ENCODE assay signal across 8 cellular contexts in the genomic region with DNA sequence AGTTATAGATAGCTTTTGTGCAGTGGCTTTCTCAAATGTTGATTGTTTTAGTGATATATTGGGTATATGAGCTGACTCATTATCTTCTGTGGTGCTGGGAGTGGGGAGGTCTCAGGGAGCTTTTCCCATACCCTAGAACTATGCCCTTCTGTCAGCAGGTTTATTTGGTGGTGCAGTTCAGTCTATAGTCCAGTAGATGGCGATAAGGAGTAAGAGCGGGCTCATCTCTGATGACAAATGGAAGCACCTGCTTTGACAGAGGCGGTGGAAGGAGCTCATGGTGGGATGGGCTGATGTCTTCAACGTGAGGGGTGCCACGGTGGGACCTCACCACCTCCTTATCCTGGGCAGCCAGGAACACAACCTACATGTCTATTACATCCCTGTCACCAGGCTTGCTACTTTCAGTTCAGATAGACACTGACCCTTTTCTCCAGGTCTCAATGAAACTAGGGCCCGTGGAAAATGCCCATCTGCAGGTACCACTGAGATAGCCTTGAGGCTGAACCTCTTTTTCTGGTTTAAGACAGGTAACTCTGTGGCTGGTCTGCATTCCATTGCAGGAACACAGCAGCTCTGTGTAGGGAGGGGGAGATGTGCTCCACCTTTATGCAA. TPM values are rescaled to one million over a fixed set of nuclear protein-coding genes. Genes with fewer than 3 reads are reported as not detected.
DNase-seq lines count a peak whose midpoint lies in the region; ATAC-seq, FAIRE-seq and TF ChIP-seq lines count a peak whose summit lies in the region.

No MANE protein-coding gene starts in this region.

- peaks cover 20% of the 10 kb centered on the region for H3K27me3 Mint-ChIP-seq in T-helper 2 cell treated with Interferon-gamma antibody and Interleukin-4, amounts not matched to agents 5 μg/mL and 100 μg/mL, for 36 hours (ENCODE audit: low read depth)
- peaks cover 13 to 59% (median 35%) of the 10 kb centered on the region in 5 donors for H3K27me3 Mint-ChIP-seq in naive thymus-derived CD8-positive, alpha-beta T cell

- H2BK20ac ChIP-seq in H1 (ENCODE audit: low read length) = no peak overlapping the region

- CTCF ChIA-PET in H1 (lab: Charles Lee; ENCODE audit: partially characterized antibody) = interaction anchor here (0.6 to 3.2 kb wide), 56 partner anchors 9 to 1278 kb away, joined by 3 to 34 read pairs (median 4); a partner anchor contains a TSS

- H3K4ac ChIP-seq in H1 (replicated peaks; ENCODE audit: insufficient read length, low read depth, low read length) = no peak overlapping the region

- ATAC-seq in HG02588 (IDR thresholded peaks at IDR 0.05; ENCODE audit: unreplicated experiment) (peak; percentile 87), omental fat pad (ENCODE audit: low FRiP score) (no peak)
- peak; percentile 73 to 76 for ATAC-seq in naive thymus-derived CD8-positive, alpha-beta T cell

- no peak overlapping the region for H2AFZ ChIP-seq in H1 (ENCODE audit: low read length)

- no peak overlapping the region for H3K18ac ChIP-seq in H1 (ENCODE audit: extremely low read depth, low read length)

- WGBS in H1 (ENCODE audit: extremely low coverage in 1 of 2, insufficient coverage in 1 of 2, insufficient read length in 1 of 2, insufficient replicate concordance in 2 of 2, low coverage in 1 of 2, low lambda C conversion rate in 2 of 2, missing lambda C conversion rate in 1 of 2), 2 experiments = 28% methylated on average over 6 of the region's 6 CpGs; no CpG with 5 or more reads in 1 of the 2 experiments

- H3K23ac ChIP-seq in H1 (ENCODE audit: insufficient read length) = no peak overlapping the region

- no peaks in the 10 kb centered on the region for H3K36me3 Mint-ChIP-seq in T-helper 2 cell treated with Interferon-gamma antibody and Interleukin-4, amounts not matched to agents 5 μg/mL and 100 μg/mL, for 36 hours (ENCODE audit: low read depth)
- H3K36me3 Mint-ChIP-seq in naive thymus-derived CD8-positive, alpha-beta T cell = peaks cover 0 to 1% (median 0%) of the 10 kb centered on the region in 3 donors

- H2BK15ac ChIP-seq in H1 (ENCODE audit: low read length) = no peak overlapping the region

- H3K23me2 ChIP-seq in H1 (ENCODE audit: low read depth, low read length) = no peaks in the 10 kb centered on the region

- H3K4me3 ChIP-seq in H1 (ENCODE audit: extremely low read depth in 1 of 4, insufficient read depth in 2 of 4, low read depth in 3 of 4, low read length in 4 of 4) = no peak overlapping the region

- no peak overlapping the region for H2BK5ac ChIP-seq in H1 (ENCODE audit: low read depth, low read length)

- H4K8ac ChIP-seq in H1 (ENCODE audit: extremely low read depth, insufficient read depth, low read length) = no peak overlapping the region

- H3K79me1 ChIP-seq in H1 (ENCODE audit: low read depth, low read length) = no peaks in the 10 kb centered on the region

- TF ChIP-seq EP300 in H1 (IDR thresholded peaks at IDR 0.05; ENCODE audit: borderline replicate concordance in 1 of 2, low read depth in 2 of 2, low read length in 2 of 2) = no peak

- TF ChIP-seq RAD21 in H1 (IDR thresholded peaks at IDR 0.05 in 1 of 2, conservative IDR thresholded peaks at IDR 0.05 in 1 of 2; ENCODE audit: low read depth in 2 of 2, low read length in 2 of 2) = peak; percentile 70 to 79

- H3K14ac ChIP-seq in H1 (ENCODE audit: insufficient read length) = no peak overlapping the region

- peak; percentile 43 for DNase-seq in A172 (ENCODE audit: low spot score)
- peak; percentile 58 for DNase-seq in GM10266 (ENCODE audit: extremely low spot score)
- DNase-seq in NCI-H1048 (lab: John Stamatoyannopoulos, UW) = peak; percentile 8
- DNase-seq in T-helper 2 cell treated with Interferon-gamma antibody and Interleukin-4, amounts not matched to agents 5 μg/mL and 100 μg/mL, for 36 hours (ENCODE audit: low spot score) = peak; percentile 22
- DNase-seq in H1 (ENCODE audit: low read depth in 1 of 2, low spot score in 2 of 2) = no peak
- peak in 7 of 10 donors; percentile 18 to 54 (median 44) for DNase-seq in naive thymus-derived CD8-positive, alpha-beta T cell
- DNase-seq in omental fat pad (ENCODE audit: low spot score) = no peak

- H3K56ac ChIP-seq in H1 (replicated peaks; ENCODE audit: insufficient read length, low read depth, low read length) = no peak overlapping the region

- H3K4me1 Mint-ChIP-seq in T-helper 2 cell treated with Interferon-gamma antibody and Interleukin-4, amounts not matched to agents 5 μg/mL and 100 μg/mL, for 36 hours (ENCODE audit: low read depth) = no peaks in the 10 kb centered on the region
- H3K4me1 Mint-ChIP-seq in naive thymus-derived CD8-positive, alpha-beta T cell = peaks cover 0 to 4% (median 0%) of the 10 kb centered on the region in 4 donors

- POLR2A ChIA-PET in H1 (lab: Charles Lee; ENCODE audit: partially characterized antibody) = interaction anchor here (1.3 kb wide), 1 partner anchor 208 kb away, joined by 3 read pairs; a partner anchor contains a TSS
- POLR2A ChIA-PET in naive thymus-derived CD8-positive, alpha-beta T cell (lab: Charles Lee) = no interaction called here

- no peak overlapping the region for H2AK5ac ChIP-seq in H1 (ENCODE audit: low read depth, low read length)

- no peaks in the 10 kb centered on the region; a peak in 1 of 7 replicates for H3K4me1 ChIP-seq in H1 (replicated peaks in 1 of 4; ENCODE audit: control insufficient read depth in 3 of 4, insufficient read depth in 4 of 4, low read length in 3 of 4)

- H3K79me2 ChIP-seq in H1 (ENCODE audit: control insufficient read depth in 1 of 2, insufficient read depth in 2 of 2, low read length in 2 of 2) = no peaks in the 10 kb centered on the region

- no peak overlapping the region for H3K9ac ChIP-seq in H1 (replicated peaks in 1 of 4; ENCODE audit: extremely low read depth in 1 of 4, low read depth in 3 of 4, low read length in 3 of 4)

- no peaks in the 10 kb centered on the region for H4K20me1 ChIP-seq in H1 (replicated peaks in 1 of 2; ENCODE audit: control insufficient read depth in 1 of 2, insufficient read depth in 2 of 2, low read length in 2 of 2)

- H3K9me3 ChIP-seq in H1 (ENCODE audit: insufficient read depth in 2 of 2, low read depth in 1 of 2, low read length in 1 of 2) = no peaks in the 10 kb centered on the region

- H3K4me2 ChIP-seq in H1 (ENCODE audit: insufficient read depth in 1 of 2, low read depth in 2 of 2, low read length in 2 of 2) = no peak overlapping the region

- no peak overlapping the region for H4K5ac ChIP-seq in H1 (ENCODE audit: insufficient read length, low read depth, low read length)

- no peaks in the 10 kb centered on the region for H3K36me3 ChIP-seq in H1 (ENCODE audit: control insufficient read depth in 2 of 4, insufficient read depth in 4 of 4, low read length in 3 of 4)

- H3K27me3 ChIP-seq in H1 (replicated peaks in 1 of 4; ENCODE audit: control insufficient read depth in 3 of 4, extremely low read depth in 1 of 4, insufficient read depth in 3 of 4, low read length in 3 of 4) = no peaks in the 10 kb centered on the region

- no peak overlapping the region for H2BK12ac ChIP-seq in H1 (ENCODE audit: low read depth, low read length)

- no peak overlapping the region for H3K27ac Mint-ChIP-seq in T-helper 2 cell treated with Interferon-gamma antibody and Interleukin-4, amounts not matched to agents 5 μg/mL and 100 μg/mL, for 36 hours
- H3K27ac Mint-ChIP-seq in naive thymus-derived CD8-positive, alpha-beta T cell = no peak overlapping the region

- peak; percentile 93 for TF ChIP-seq CTCF in GM10266 (IDR thresholded peaks at IDR 0.05; ENCODE audit: control insufficient read depth, insufficient read depth, low read depth, missing control alignments)
- TF ChIP-seq CTCF in H1 (IDR thresholded peaks at IDR 0.05; ENCODE audit: control extremely low read depth in 1 of 3, insufficient read depth in 1 of 3, low read depth in 1 of 3, low read length in 3 of 3) = peak; percentile 11 to 92 (median 77)
- no peak for TF ChIP-seq CTCF in omental fat pad (IDR thresholded peaks at IDR 0.05)

- no peak overlapping the region for H3K27ac ChIP-seq in H1 (ENCODE audit: low read depth, low read length)

- H4K91ac ChIP-seq in H1 (replicated peaks; ENCODE audit: insufficient read length, low read length) = no peak overlapping the region

- TF ChIP-seq POLR2A in H1 (IDR thresholded peaks at IDR 0.05; ENCODE audit: control extremely low read depth in 1 of 2, low read depth in 2 of 2, low read length in 2 of 2) = no peak

- FAIRE-seq in H1 (lab: Jason Lieb, UNC) = peak; percentile 91

- H3K9me3 Mint-ChIP-seq in T-helper 2 cell treated with Interferon-gamma antibody and Interleukin-4, amounts not matched to agents 5 μg/mL and 100 μg/mL, for 36 hours = no peaks in the 10 kb centered on the region
- peaks cover 0 to 8% (median 0%) of the 10 kb centered on the region in 9 donors for H3K9me3 Mint-ChIP-seq in naive thymus-derived CD8-positive, alpha-beta T cell

- no peak overlapping the region for H2BK120ac ChIP-seq in H1 (replicated peaks; ENCODE audit: low read depth, low read length)

- H3K4me3 Mint-ChIP-seq in T-helper 2 cell treated with Interferon-gamma antibody and Interleukin-4, amounts not matched to agents 5 μg/mL and 100 μg/mL, for 36 hours = no peak overlapping the region
- no peak overlapping the region for H3K4me3 Mint-ChIP-seq in naive thymus-derived CD8-positive, alpha-beta T cell

RNA-seq across cellular contexts. Expression of a gene that starts 13.0 kb away (rescaled TPM):
- not detected in 2 replicates for total RNA-seq in A172 (2014; rRNA removed; shearing (Covaris generic))
- total RNA-seq in H1 (2021; fragmentation: NEBNext Ultra II Directional; extraction: Animal tissue kit (Norgen Biotek cat#: 25700)) = 0.10 and 0.20 TPM in 2 replicates
- polyA plus RNA-seq in H1 (2011; rRNA removed) = 0.14 TPM in 2 replicates
- polyA plus RNA-seq in H1 (2011; cell fraction: cytosol; rRNA removed) = 0.03 TPM
- polyA plus RNA-seq in H1 (2011; cell fraction: nucleus; rRNA removed) = 0.74 TPM
- 0.11 TPM in 1 of 4 replicates, not detected in the others for polyA plus RNA-seq in H1 (2012, experiment 1 of 2)
- polyA plus RNA-seq in H1 (2012, experiment 2 of 2) = not detected
- polyA plus RNA-seq in H1 (2013, experiment 1 of 2) = 0.02 TPM
- polyA plus RNA-seq in H1 (2013, experiment 2 of 2) = 0.02 TPM
- polyA minus RNA-seq in H1 (2011; rRNA and poly(A)+ RNA removed) = 7.3 and 7.5 TPM in 2 replicates
- not detected for polyA minus RNA-seq in H1 (2011; cell fraction: cytosol; rRNA and poly(A)+ RNA removed)
- 16.5 TPM for polyA minus RNA-seq in H1 (2011; cell fraction: nucleus; rRNA and poly(A)+ RNA removed)
- total RNA-seq in naive thymus-derived CD8-positive, alpha-beta T cell = not detected
- polyA plus RNA-seq in naive thymus-derived CD8-positive, alpha-beta T cell = not detected
- under 1 TPM in 3 of 4 donors, not detected in 1; 0.13 to 0.47 (median 0.24) TPM for total RNA-seq in omental fat pad

RNA-seq across cellular contexts. Expression of a gene that starts 29.7 kb away (rescaled TPM):
- not detected in 2 replicates for total RNA-seq in A172 (2014; rRNA removed; shearing (Covaris generic))
- not detected in 2 replicates for total RNA-seq in H1 (2021; fragmentation: NEBNext Ultra II Directional; extraction: Animal tissue kit (Norgen Biotek cat#: 25700))
- polyA plus RNA-seq in H1 (2011; rRNA removed) = not detected in 2 replicates
- polyA plus RNA-seq in H1 (2011; cell fraction: cytosol; rRNA removed) = not detected
- not detected for polyA plus RNA-seq in H1 (2011; cell fraction: nucleus; rRNA removed)
- polyA plus RNA-seq in H1 (2012, experiment 1 of 2) = not detected in 4 replicates
- polyA plus RNA-seq in H1 (2012, experiment 2 of 2) = not detected
- polyA plus RNA-seq in H1 (2013, experiment 1 of 2) = not detected
- not detected for polyA plus RNA-seq in H1 (2013, experiment 2 of 2)
- not detected in 2 replicates for polyA minus RNA-seq in H1 (2011; rRNA and poly(A)+ RNA removed)
- polyA minus RNA-seq in H1 (2011; cell fraction: cytosol; rRNA and poly(A)+ RNA removed) = not detected
- polyA minus RNA-seq in H1 (2011; cell fraction: nucleus; rRNA and poly(A)+ RNA removed) = not detected
- total RNA-seq in naive thymus-derived CD8-positive, alpha-beta T cell = not detected
- polyA plus RNA-seq in naive thymus-derived CD8-positive, alpha-beta T cell = not detected
- total RNA-seq in omental fat pad = not detected

RNA-seq across cellular contexts. Expression of a gene that starts 33.0 kb away (rescaled TPM):
- total RNA-seq in A172 (2014; rRNA removed; shearing (Covaris generic)) = not detected in 2 replicates
- not detected in 2 replicates for total RNA-seq in H1 (2021; fragmentation: NEBNext Ultra II Directional; extraction: Animal tissue kit (Norgen Biotek cat#: 25700))
- polyA plus RNA-seq in H1 (2011; rRNA removed) = not detected in 2 replicates
- not detected for polyA plus RNA-seq in H1 (2011; cell fraction: cytosol; rRNA removed)
- polyA plus RNA-seq in H1 (2011; cell fraction: nucleus; rRNA removed) = not detected
- polyA plus RNA-seq in H1 (2012, experiment 1 of 2) = not detected in 4 replicates
- polyA plus RNA-seq in H1 (2012, experiment 2 of 2) = not detected
- not detected for polyA plus RNA-seq in H1 (2013, experiment 1 of 2)
- polyA plus RNA-seq in H1 (2013, experiment 2 of 2) = not detected
- not detected in 2 replicates for polyA minus RNA-seq in H1 (2011; rRNA and poly(A)+ RNA removed)
- polyA minus RNA-seq in H1 (2011; cell fraction: cytosol; rRNA and poly(A)+ RNA removed) = not detected
- polyA minus RNA-seq in H1 (2011; cell fraction: nucleus; rRNA and poly(A)+ RNA removed) = not detected
- not detected for total RNA-seq in naive thymus-derived CD8-positive, alpha-beta T cell
- polyA plus RNA-seq in naive thymus-derived CD8-positive, alpha-beta T cell = not detected
- total RNA-seq in omental fat pad = not detected

RNA-seq across cellular contexts. Expression of a gene that starts 40.7 kb away (rescaled TPM):
- not detected in 2 replicates for total RNA-seq in A172 (2014; rRNA removed; shearing (Covaris generic))
- 0.17 and 0.22 TPM in 2 replicates for total RNA-seq in H1 (2021; fragmentation: NEBNext Ultra II Directional; extraction: Animal tissue kit (Norgen Biotek cat#: 25700))
- 0.49 and 0.74 TPM in 2 replicates for polyA plus RNA-seq in H1 (2011; rRNA removed)
- polyA plus RNA-seq in H1 (2011; cell fraction: cytosol; rRNA removed) = 0.22 TPM
- 2.3 TPM for polyA plus RNA-seq in H1 (2011; cell fraction: nucleus; rRNA removed)
- 0.12 to 0.37 TPM (median 0.19 TPM) in 4 replicates for polyA plus RNA-seq in H1 (2012, experiment 1 of 2)
- polyA plus RNA-seq in H1 (2012, experiment 2 of 2) = not detected
- polyA plus RNA-seq in H1 (2013, experiment 1 of 2) = 0.32 TPM
- 0.11 TPM for polyA plus RNA-seq in H1 (2013, experiment 2 of 2)
- 6.6 and 9.2 TPM in 2 replicates for polyA minus RNA-seq in H1 (2011; rRNA and poly(A)+ RNA removed)
- not detected for polyA minus RNA-seq in H1 (2011; cell fraction: cytosol; rRNA and poly(A)+ RNA removed)
- 8.0 TPM for polyA minus RNA-seq in H1 (2011; cell fraction: nucleus; rRNA and poly(A)+ RNA removed)
- not detected for total RNA-seq in naive thymus-derived CD8-positive, alpha-beta T cell
- not detected for polyA plus RNA-seq in naive thymus-derived CD8-positive, alpha-beta T cell
- not detected for total RNA-seq in omental fat pad

RNA-seq across cellular contexts. Expression of a gene that starts 50.4 kb away (rescaled TPM):
- not detected in 2 replicates for total RNA-seq in A172 (2014; rRNA removed; shearing (Covaris generic))
- not detected in 2 replicates for total RNA-seq in H1 (2021; fragmentation: NEBNext Ultra II Directional; extraction: Animal tissue kit (Norgen Biotek cat#: 25700))
- polyA plus RNA-seq in H1 (2011; rRNA removed) = not detected in 2 replicates
- polyA plus RNA-seq in H1 (2011; cell fraction: cytosol; rRNA removed) = not detected
- polyA plus RNA-seq in H1 (2011; cell fraction: nucleus; rRNA removed) = not detected
- 0.06 to 0.27 TPM (median 0.24 TPM) in 3 of 4 replicates, not detected in the other for polyA plus RNA-seq in H1 (2012, experiment 1 of 2)
- polyA plus RNA-seq in H1 (2012, experiment 2 of 2) = not detected
- not detected for polyA plus RNA-seq in H1 (2013, experiment 1 of 2)
- not detected for polyA plus RNA-seq in H1 (2013, experiment 2 of 2)
- not detected in 2 replicates for polyA minus RNA-seq in H1 (2011; rRNA and poly(A)+ RNA removed)
- not detected for polyA minus RNA-seq in H1 (2011; cell fraction: cytosol; rRNA and poly(A)+ RNA removed)
- not detected for polyA minus RNA-seq in H1 (2011; cell fraction: nucleus; rRNA and poly(A)+ RNA removed)
- not detected for total RNA-seq in naive thymus-derived CD8-positive, alpha-beta T cell
- polyA plus RNA-seq in naive thymus-derived CD8-positive, alpha-beta T cell = not detected
- total RNA-seq in omental fat pad = not detected

Comparison
In these comparisons a context has a peak if more than half of its experiments do, and no peak if none do; other contexts are left out.
1. DNase-seq: peak in A172 (single experiment), GM10266 (single experiment), NCI-H1048 (single experiment), T-helper 2 cell treated with Interferon-gamma antibody and Interleukin-4, amounts not matched to agents 5 μg/mL and 100 μg/mL, for 36 hours (single experiment) and naive thymus-derived CD8-positive, alpha-beta T cell (7 of 10); none in H1 (0 of 2) and omental fat pad (single experiment).
2. CTCF ChIP-seq: peak in GM10266 (single experiment) and H1 (3 of 3); none in omental fat pad (0 of 3).